In genomic region chr11:96242191-96242845, GRCh38 we compare ENCODE assay signal across 8 cellular contexts.
DNase-seq lines count a peak whose midpoint lies in the region; ATAC-seq and TF ChIP-seq lines count a peak whose summit lies in the region.

No MANE protein-coding gene starts in this region.

- intact Hi-C loops in body of pancreas (cut with DNase I): no loop called here

- H2AFZ ChIP-seq in MM.1S (ENCODE audit: low read length): no peak overlapping the region

- 52 to 55% methylated on average over 2 of the region's 2 CpGs for WGBS in body of pancreas, 2 donors

- H3K9me3 ChIP-seq in HUES6 (ENCODE audit: control insufficient read depth, insufficient read depth, low read depth, low read length): no peaks in the 10 kb centered on the region
- no peaks in the 10 kb centered on the region for H3K9me3 ChIP-seq in body of pancreas
- no peaks in the 10 kb centered on the region for H3K9me3 ChIP-seq in muscle layer of colon (ENCODE audit: low read length)
- no peaks in the 10 kb centered on the region for H3K9me3 ChIP-seq in MM.1S (replicated peaks; ENCODE audit: insufficient read depth, low read length)

- H3K4me1 ChIP-seq in HUES6 (ENCODE audit: control insufficient read depth, insufficient read depth, low read length) (peaks cover 48% of the 10 kb centered on the region), body of pancreas (peaks cover 24% of the 10 kb centered on the region), muscle layer of colon (ENCODE audit: insufficient read depth, low read length) (peaks cover 27% of the 10 kb centered on the region), MM.1S (ENCODE audit: low read length) (no peaks in the 10 kb centered on the region)

- H3K79me2 ChIP-seq in MM.1S (ENCODE audit: low read length): peaks cover 64% of the 10 kb centered on the region

- H3F3A ChIP-seq in MM.1S (ENCODE audit: insufficient read depth, low read length): no peaks in the 10 kb centered on the region

- DNase-seq in body of pancreas: no peak
- DNase-seq in H4 (ENCODE audit: low spot score): no peak
- no peak for DNase-seq in NCI-H187 (lab: John Stamatoyannopoulos, UW)
- DNase-seq in MM.1S: no peak

- H3K4me3 ChIP-seq in HUES6 (ENCODE audit: low read depth, low read length) (peak overlapping the region; percentile 55), body of pancreas (no peak overlapping the region), muscle layer of colon (ENCODE audit: low read depth in 1 of 2, low read length in 2 of 2) (peak overlapping the region in 1 of 2 donors; percentile 51), MM.1S (ENCODE audit: low read length) (no peak overlapping the region)

- H3K27ac ChIP-seq in 22Rv1 (peak overlapping the region; percentile 67), HUES6 (ENCODE audit: low read depth, low read length) (peak overlapping the region; percentile 82), body of pancreas (peak overlapping the region in 3 of 4 donors; percentile 63 to 88 (median 87)), muscle layer of colon (ENCODE audit: low read depth, low read length) (peak overlapping the region; percentile 86), MM.1S (ENCODE audit: low read length) (no peak overlapping the region)

- no peaks in the 10 kb centered on the region for H4K20me1 ChIP-seq in MM.1S (ENCODE audit: insufficient read depth, low read length)

- no peaks in the 10 kb centered on the region for H3K9me2 ChIP-seq in MM.1S (replicated peaks; ENCODE audit: insufficient read depth, low read length)

- H3K27me3 ChIP-seq in HUES6 (ENCODE audit: control insufficient read depth, insufficient read depth, low read length): no peaks in the 10 kb centered on the region
- H3K27me3 ChIP-seq in body of pancreas: no peaks in the 10 kb centered on the region
- no peaks in the 10 kb centered on the region for H3K27me3 ChIP-seq in muscle layer of colon (ENCODE audit: control insufficient read depth in 1 of 2, insufficient read depth in 2 of 2, low read length in 2 of 2)
- H3K27me3 ChIP-seq in MM.1S (replicated peaks; ENCODE audit: insufficient read depth, low read length): no peaks in the 10 kb centered on the region

- no peak overlapping the region for H3K4me2 ChIP-seq in MM.1S (ENCODE audit: low read depth, low read length)

- ATAC-seq in body of pancreas: no peak
- no peak for ATAC-seq in HG03439 (IDR thresholded peaks at IDR 0.05; ENCODE audit: unreplicated experiment)

- no peaks in the 10 kb centered on the region for H3K36me3 ChIP-seq in HUES6 (ENCODE audit: control insufficient read depth, insufficient read depth, low read length)
- no peaks in the 10 kb centered on the region for H3K36me3 ChIP-seq in body of pancreas (replicated peaks in 1 of 2; ENCODE audit: insufficient read depth in 1 of 2, low read depth in 2 of 2)
- no peaks in the 10 kb centered on the region for H3K36me3 ChIP-seq in muscle layer of colon (ENCODE audit: insufficient read depth, low read length)
- no peaks in the 10 kb centered on the region for H3K36me3 ChIP-seq in MM.1S (replicated peaks; ENCODE audit: insufficient read depth, low read length)

- TF ChIP-seq POLR2A in body of pancreas (IDR thresholded peaks at IDR 0.05): no peak

- H3K9ac ChIP-seq in HUES6 (ENCODE audit: low read length): peak overlapping the region; percentile 60
- H3K9ac ChIP-seq in muscle layer of colon (ENCODE audit: low read length): peak overlapping the region; percentile 25
- H3K9ac ChIP-seq in MM.1S (ENCODE audit: low read length): no peak overlapping the region

- no peak for TF ChIP-seq CTCF in 22Rv1 (IDR thresholded peaks at IDR 0.05)
- TF ChIP-seq CTCF in body of pancreas (IDR thresholded peaks at IDR 0.05): no peak
- no peak for TF ChIP-seq CTCF in MM.1S (IDR thresholded peaks at IDR 0.05; ENCODE audit: low read length)
